ENCODE assay signal across 19 cellular contexts in genomic region chr2:105646423-105647076, GRCh38.
DNase-seq lines count a peak whose midpoint lies in the region; ATAC-seq, FAIRE-seq and TF ChIP-seq lines count a peak whose summit lies in the region.
"Had no signal": no experiment of that assay in that cellular context is flagged by ENCODE, and none has a peak within 500 bp of the region (broad histone marks: within the 10 kb centered on the region; RNA-seq: fewer than 3 reads in every experiment).

No MANE protein-coding gene starts in this region.

- intact Hi-C loops in right lobe of liver (cut with DNase I) (no loop called here), HepG2 (cut with micrococcal nuclease; ENCODE audit: unreplicated experiment) (no loop called here), esophagus muscularis mucosa (cut with DNase I) (no loop called here), A673 (cut with micrococcal nuclease; ENCODE audit: unreplicated experiment) (no loop called here)

- DNase-seq in NCI-H146 (lab: John Stamatoyannopoulos, UW), result peak; percentile 14
- DNase-seq in NCI-H146 treated with DMSO at 0.1 percent for 48 hours (lab: John Stamatoyannopoulos, UW; ENCODE audit: unreplicated experiment), result no peak
- no peak for DNase-seq in right lobe of liver
- DNase-seq in HepG2 (ENCODE audit: low spot score), result no peak
- peak; percentile 62 for DNase-seq in esophagus muscularis mucosa (ENCODE audit: extremely low spot score)
- no peak for DNase-seq in cortex of kidney (lab: John Stamatoyannopoulos, UW)
- no peak for DNase-seq in A673 (ENCODE audit: low spot score)
- DNase-seq: CD4-positive, CD25-positive, alpha-beta regulatory T cell; IMR-90; NCI-H1105 treated with DMSO at 0.1 percent for 48 hours; NCI-H1694 treated with DMSO at 0.1 percent for 48 hours; NCI-H2171; NCI-H446; NCI-H69; SHP77 treated with DMSO at 0.1 percent for 48 hours had no signal

- peaks cover 0 to 19% (median 2%) of the 10 kb centered on the region in 4 donors for H3K4me1 ChIP-seq in right lobe of liver
- H3K4me1 ChIP-seq in HepG2 (ENCODE audit: insufficient read depth, low read length), result peaks cover 26% of the 10 kb centered on the region
- peaks cover 0 to 9% (median 4%) of the 10 kb centered on the region in 4 donors for H3K4me1 ChIP-seq in esophagus muscularis mucosa
- H3K4me1 ChIP-seq in A673 (ENCODE audit: insufficient read depth, low read length, poor library complexity, severe bottlenecking), result no peaks in the 10 kb centered on the region

- ATAC-seq in right lobe of liver (peak; percentile 46 to 75 (median 66)), HepG2 (no peak)

- 21% methylated on average over 7 of the region's 10 CpGs for WGBS in right lobe of liver (ENCODE audit: insufficient coverage, low coverage, low lambda C conversion rate, missing lambda C conversion rate)
- 8% methylated on average over 10 of the region's 10 CpGs for WGBS in HepG2 (ENCODE audit: low lambda C conversion rate)
- WGBS in esophagus muscularis mucosa, result 75% methylated on average over 10 of the region's 10 CpGs

- H3K4me2 ChIP-seq in HepG2 (ENCODE audit: low read depth, low read length), result no peak overlapping the region
- H3K4me2 ChIP-seq: KMS-11 had no signal

- POLR2A ChIA-PET in HepG2 (lab: Yijun Ruan, JAX) (no interaction called here), A673 (lab: Charles Lee; ENCODE audit: low non-redundant PET) (no interaction called here)

- no peaks in the 10 kb centered on the region for H4K20me1 ChIP-seq in HepG2 (ENCODE audit: insufficient read depth, low read length)

- H3K27me3 ChIP-seq in right lobe of liver, result peaks cover 0 to under 1% of the 10 kb centered on the region in 2 donors
- H3K27me3 ChIP-seq in HepG2 (ENCODE audit: control insufficient read depth in 1 of 2, insufficient read depth in 2 of 2, low read length in 2 of 2), result peaks cover 4 to 54% of the 10 kb centered on the region in 2 experiments; a peak in 4 of 5 replicates
- peaks cover 0 to 4% (median 0%) of the 10 kb centered on the region in 4 donors for H3K27me3 ChIP-seq in esophagus muscularis mucosa
- H3K27me3 ChIP-seq in A673 (replicated peaks; ENCODE audit: insufficient read depth, low read depth, low read length, poor library complexity), result peaks cover 26% of the 10 kb centered on the region

- no peak overlapping the region for H3K4me3 ChIP-seq in right lobe of liver
- H3K4me3 ChIP-seq in HepG2 (replicated peaks in 1 of 3; ENCODE audit: insufficient read depth in 1 of 3, low read depth in 2 of 3, low read length in 3 of 3), result no peak overlapping the region
- H3K4me3 ChIP-seq in esophagus muscularis mucosa, result no peak overlapping the region
- no peak overlapping the region for H3K4me3 ChIP-seq in A673 (ENCODE audit: low read depth, low read length, poor library complexity, severe bottlenecking)
- H3K4me3 ChIP-seq: SK-N-MC had no signal

- no peak for TF ChIP-seq POLR2A in right lobe of liver (IDR thresholded peaks at IDR 0.05)
- no peak for TF ChIP-seq POLR2A in HepG2 (IDR thresholded peaks at IDR 0.05; ENCODE audit: insufficient read depth in 1 of 2, low read depth in 2 of 2, low read length in 2 of 2)
- no peak for TF ChIP-seq POLR2A in esophagus muscularis mucosa (IDR thresholded peaks at IDR 0.05; ENCODE audit: low read depth)

- no TSS peak for BruUV-seq in HepG2 (replicated peaks; lab: Mats Ljungman, UMichigan)
- BruUV-seq in A673 (replicated peaks; lab: Mats Ljungman, UMichigan), result no TSS peak

- H2AFZ ChIP-seq in HepG2 (ENCODE audit: low read length), result no peak overlapping the region

- CTCF ChIA-PET in HepG2 (lab: Yijun Ruan, JAX; ENCODE audit: low intra/inter-chr PET ratio, low total read pairs) (no interaction called here), A673 (lab: Charles Lee) (no interaction called here)

- H3K79me2 ChIP-seq in HepG2 (ENCODE audit: insufficient read depth, low read length), result no peaks in the 10 kb centered on the region

- H3K9ac ChIP-seq in HepG2 (ENCODE audit: insufficient read depth, low read depth, low read length), result no peak overlapping the region
- H3K9ac ChIP-seq: KMS-11 had no signal

- H3K36me3 ChIP-seq in right lobe of liver (no peaks in the 10 kb centered on the region), HepG2 (replicated peaks in 1 of 2; ENCODE audit: control insufficient read depth in 1 of 2, insufficient read depth in 2 of 2, low read length in 2 of 2) (no peaks in the 10 kb centered on the region), esophagus muscularis mucosa (no peaks in the 10 kb centered on the region), A673 (ENCODE audit: insufficient read depth, low read length, poor library complexity, severe bottlenecking) (no peaks in the 10 kb centered on the region)

- no peak overlapping the region for H3K27ac ChIP-seq in right lobe of liver
- no peak overlapping the region for H3K27ac ChIP-seq in HepG2 (ENCODE audit: extremely low read length, insufficient read depth, low read length)
- H3K27ac ChIP-seq in esophagus muscularis mucosa (replicated peaks in 1 of 4), result no peak overlapping the region
- H3K27ac ChIP-seq in A673 (ENCODE audit: low read depth, low read length, poor library complexity, severe bottlenecking), result no peak overlapping the region
- H3K27ac ChIP-seq: KMS-11, RWPE1, SK-N-MC had no signal

- no peaks in the 10 kb centered on the region for H3K9me3 ChIP-seq in right lobe of liver
- no peaks in the 10 kb centered on the region for H3K9me3 ChIP-seq in HepG2 (ENCODE audit: low read length)
- H3K9me3 ChIP-seq in esophagus muscularis mucosa, result no peaks in the 10 kb centered on the region
- no peaks in the 10 kb centered on the region for H3K9me3 ChIP-seq in A673 (ENCODE audit: low read depth, low read length, poor library complexity, severe bottlenecking)

- TF ChIP-seq CTCF in right lobe of liver (IDR thresholded peaks at IDR 0.05) (no peak), HepG2 (CRISPR knock-in tag; IDR thresholded peaks at IDR 0.05) (no peak), esophagus muscularis mucosa (IDR thresholded peaks at IDR 0.05) (no peak), A673 (conservative IDR thresholded peaks at IDR 0.05; ENCODE audit: low read depth, low read length) (no peak)

- TF ChIP-seq RAD21 in HepG2 (CRISPR knock-in tag; IDR thresholded peaks at IDR 0.05), result no peak

- no peak for FAIRE-seq in HepG2 (lab: Jason Lieb, UNC)
- FAIRE-seq: HTR-8/SVneo had no signal

- no peak for TF ChIP-seq EP300 in HepG2 (IDR thresholded peaks at IDR 0.05; ENCODE audit: low read depth in 2 of 2, low read length in 2 of 2)
- no peak for TF ChIP-seq EP300 in HepG2 (CRISPR knock-in tag; IDR thresholded peaks at IDR 0.05; ENCODE audit: borderline replicate concordance)
- TF ChIP-seq EP300 in esophagus muscularis mucosa (IDR thresholded peaks at IDR 0.05), result no peak

- in situ Hi-C loops in HepG2 (cut with HindIII; ENCODE audit: extremely low pct_ligation_motif_present, low pct_unique_long_range_greater_than_20kb), result no loop called here

TF ChIP-seq in HepG2, 621 proteins besides CTCF, POLR2A, EP300 and RAD21 (continues in another document):
- TF ChIP-seq AFF4 (CRISPR knock-in tag; IDR thresholded peaks at IDR 0.05), result no peak
- no peak for TF ChIP-seq ZNF251 (CRISPR knock-in tag; IDR thresholded peaks at IDR 0.05)
- TF ChIP-seq ZNF33A (CRISPR knock-in tag; IDR thresholded peaks at IDR 0.05; ENCODE audit: borderline replicate concordance), result no peak
- no peak for TF ChIP-seq LBX2 (CRISPR knock-in tag; IDR thresholded peaks at IDR 0.05; ENCODE audit: borderline replicate concordance)

Comparison
In these comparisons a context has a peak if more than half of its experiments do, and no peak if none do; other contexts are left out.
1. DNase-seq: peak in NCI-H146 (single experiment) and esophagus muscularis mucosa (single experiment); none in NCI-H146 treated with DMSO at 0.1 percent for 48 hours (single experiment), right lobe of liver (0 of 3), HepG2 (single experiment), cortex of kidney (single experiment) and A673 (single experiment).